In the genomic region with DNA sequence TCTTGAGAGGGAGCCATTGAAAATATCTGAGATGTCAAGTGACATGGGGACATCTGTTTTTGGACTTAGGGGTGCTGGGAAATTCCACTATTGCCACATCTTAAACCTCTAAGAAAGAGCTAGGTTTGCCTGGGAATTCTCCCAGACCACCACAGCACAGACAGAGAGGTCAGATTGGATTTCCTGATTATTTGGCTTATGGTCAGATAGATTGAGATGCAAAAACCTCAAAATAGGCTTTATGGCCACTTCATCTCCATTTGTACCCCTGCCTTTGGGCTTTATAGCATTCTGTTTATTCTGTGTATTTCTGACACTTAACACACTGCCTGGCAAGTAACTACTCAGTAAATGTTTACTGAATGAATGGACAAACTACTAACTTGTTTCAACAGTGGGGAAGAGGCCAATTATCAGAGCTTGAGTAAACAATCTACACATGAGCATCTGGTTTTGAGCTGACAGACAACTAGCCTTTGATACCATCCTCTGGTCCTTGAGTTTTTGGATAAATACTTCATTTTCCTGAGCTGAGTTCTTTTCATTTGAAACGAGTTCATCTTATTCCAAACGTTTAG, we compare ENCODE assay signal across 13 cellular contexts.
DNase-seq lines count a peak whose midpoint lies in the region; ATAC-seq and TF ChIP-seq lines count a peak whose summit lies in the region.
"Had no signal": no experiment of that assay in that cellular context is flagged by ENCODE, and none has a peak within 500 bp of the region (broad histone marks: within the 10 kb centered on the region; RNA-seq: fewer than 3 reads in every experiment).

No MANE protein-coding gene starts in this region.

- no peak overlapping the region for H3K4ac ChIP-seq in IMR-90 (ENCODE audit: low read depth, low read length)

- H2AFZ ChIP-seq in IMR-90 (replicated peaks; ENCODE audit: low read length, poor library complexity) (no peak overlapping the region), smooth muscle cell (ENCODE audit: low read depth) (no peak overlapping the region)
- H2AFZ ChIP-seq: neural progenitor cell had no signal

- no peaks in the 10 kb centered on the region for H3K79me1 ChIP-seq in IMR-90 (ENCODE audit: low read depth in 1 of 2, low read length in 2 of 2)

- BruUV-seq in IMR-90 (replicated peaks; lab: Mats Ljungman, UMichigan): no TSS peak

- H3K9ac ChIP-seq in IMR-90 (ENCODE audit: low read depth, low read length) (no peak overlapping the region), smooth muscle cell (ENCODE audit: low read depth) (no peak overlapping the region)
- H3K9ac ChIP-seq: neural progenitor cell had no signal

- ATAC-seq in IMR-90 (ENCODE audit: low read depth): no peak
- ATAC-seq in lower lobe of right lung: no peak

- H3K18ac ChIP-seq in IMR-90 (ENCODE audit: low read depth, low read length): peak overlapping the region; percentile 50; the same call in 1 of the 2 replicates

- H2AK9ac ChIP-seq in IMR-90 (replicated peaks; ENCODE audit: low read depth, low read length, poor library complexity): no peak overlapping the region

- no peak overlapping the region; a peak in 1 of 4 replicates for H4K8ac ChIP-seq in IMR-90 (ENCODE audit: low read depth in 2 of 2, low read length in 2 of 2)

- no peak for TF ChIP-seq RAD21 in IMR-90 (IDR thresholded peaks at IDR 0.05; ENCODE audit: low read length)

- peak; percentile 29 for DNase-seq in IMR-90
- DNase-seq in NCI-H2196 (lab: John Stamatoyannopoulos, UW; ENCODE audit: unreplicated experiment): peak; percentile 75
- peak; percentile 37 for DNase-seq in fibroblast of gingiva (ENCODE audit: low read depth)
- no peak for DNase-seq in smooth muscle cell (lab: John Stamatoyannopoulos, UW; ENCODE audit: unreplicated experiment)
- DNase-seq in mucosa of gallbladder (ENCODE audit: low spot score): no peak
- no peak for DNase-seq in lower lobe of right lung
- no peak for DNase-seq in HPDE6-E6E7 (ENCODE audit: extremely low spot score)
- DNase-seq: CD4-positive, alpha-beta T cell; central memory CD4-positive, alpha-beta T cell; hippocampal formation; left ventricle myocardium inferior had no signal

- TF ChIP-seq CTCF in IMR-90 (conservative IDR thresholded peaks at IDR 0.05; ENCODE audit: low read depth, low read length) (no peak), smooth muscle cell (IDR thresholded peaks at IDR 0.05; ENCODE audit: borderline replicate concordance, insufficient read depth, poor library complexity, severe bottlenecking) (no peak), lower lobe of right lung (IDR thresholded peaks at IDR 0.05) (no peak)

- H3K36me3 ChIP-seq in IMR-90 (ENCODE audit: control insufficient read depth, insufficient read depth, low read length): no peaks in the 10 kb centered on the region
- H3K36me3 ChIP-seq in smooth muscle cell (ENCODE audit: low read depth): no peaks in the 10 kb centered on the region
- no peaks in the 10 kb centered on the region for H3K36me3 ChIP-seq in lower lobe of right lung
- H3K36me3 ChIP-seq: left ventricle myocardium inferior, neural progenitor cell had no signal

- WGBS in IMR-90 (ENCODE audit: extremely low coverage in 2 of 2, insufficient read length in 1 of 2), 2 experiments: no CpG with 5 or more reads among the region's 2 CpGs
- 22% methylated on average over 2 of the region's 2 CpGs for WGBS in smooth muscle cell (ENCODE audit: low lambda C conversion rate)

- TF ChIP-seq POLR2A in IMR-90 (IDR thresholded peaks at IDR 0.05; ENCODE audit: low read depth, low read length): no peak

- CTCF ChIA-PET in IMR-90 (lab: Yijun Ruan, JAX): interaction anchor here (0.7 to 1.2 kb wide), 2 partner anchors 15 to 1730 kb away, joined by 3 read pairs; no protein-coding TSS in a partner anchor

- H3K9me1 ChIP-seq in IMR-90 (ENCODE audit: insufficient read depth, low read length): peaks cover 2% of the 10 kb centered on the region

- H3F3A ChIP-seq in smooth muscle cell (ENCODE audit: low read depth): peaks cover 11% of the 10 kb centered on the region

- in situ Hi-C loops in IMR-90 (cut with MboI; ENCODE audit: low sequenced_read_pairs): no loop called here

- peak overlapping the region; percentile 3; the same call in 1 of the 2 replicates for H2BK120ac ChIP-seq in IMR-90 (ENCODE audit: low read depth, low read length)

- H2AK5ac ChIP-seq in IMR-90 (ENCODE audit: low read depth, low read length): peak overlapping the region; percentile 7; the same call in 1 of the 2 replicates

- H3K23ac ChIP-seq in IMR-90 (ENCODE audit: low read depth, low read length): no peak overlapping the region

- H3K4me1 ChIP-seq in IMR-90 (ENCODE audit: control insufficient read depth, insufficient read depth, low read length) (peaks cover 9% of the 10 kb centered on the region), smooth muscle cell (ENCODE audit: low read depth) (peaks cover 10% of the 10 kb centered on the region), lower lobe of right lung (peaks cover 9% of the 10 kb centered on the region)

- H3K14ac ChIP-seq in IMR-90 (replicated peaks; ENCODE audit: low read depth, low read length): peak overlapping the region; percentile 60; the same call in 1 of the 2 replicates

- intact Hi-C loops in IMR-90 (cut with micrococcal nuclease): no loop called here
- intact Hi-C loops in lower lobe of right lung (cut with DNase I): no loop called here

- H3K4me3 ChIP-seq in IMR-90 (ENCODE audit: insufficient read depth, low read depth, low read length) (no peak overlapping the region), smooth muscle cell (no peak overlapping the region), lower lobe of right lung (no peak overlapping the region)
- H3K4me3 ChIP-seq: left ventricle myocardium inferior, neural progenitor cell, SK-N-MC had no signal

- H4K20me1 ChIP-seq in IMR-90 (ENCODE audit: insufficient read depth, low read length): no peaks in the 10 kb centered on the region; the same call in 1 of the 2 replicates
- H4K20me1 ChIP-seq in smooth muscle cell (ENCODE audit: low read depth): no peaks in the 10 kb centered on the region

- POLR2A ChIA-PET in IMR-90 (lab: Charles Lee; ENCODE audit: unreplicated experiment): no interaction called here

- H3K27ac ChIP-seq in IMR-90 (ENCODE audit: insufficient read depth, low read length) (no peak overlapping the region), smooth muscle cell (ENCODE audit: low read depth) (peak overlapping the region; percentile 38), lower lobe of right lung (no peak overlapping the region)
- H3K27ac ChIP-seq: left ventricle myocardium inferior, neural progenitor cell, SK-N-MC had no signal

- no peak overlapping the region for H3K56ac ChIP-seq in IMR-90 (ENCODE audit: extremely low read depth, insufficient read depth, low read length)

- H3K9me3 ChIP-seq in IMR-90 (ENCODE audit: control insufficient read depth, insufficient read depth, low read length): no peaks in the 10 kb centered on the region
- no peaks in the 10 kb centered on the region for H3K9me3 ChIP-seq in smooth muscle cell (replicated peaks; ENCODE audit: low read depth)
- no peaks in the 10 kb centered on the region for H3K9me3 ChIP-seq in lower lobe of right lung
- H3K9me3 ChIP-seq: left ventricle myocardium inferior had no signal

- H4K91ac ChIP-seq in IMR-90 (ENCODE audit: insufficient read depth, low read depth, low read length): no peak overlapping the region

- no peaks in the 10 kb centered on the region for H3K79me2 ChIP-seq in smooth muscle cell (ENCODE audit: low read depth)

- H2BK5ac ChIP-seq in IMR-90 (ENCODE audit: low read depth, low read length, poor library complexity, severe bottlenecking): no peak overlapping the region

- H3K4me2 ChIP-seq in IMR-90 (ENCODE audit: low read depth, low read length) (no peak overlapping the region; the same call in 1 of the 2 replicates), smooth muscle cell (no peak overlapping the region)
- H3K4me2 ChIP-seq: neural progenitor cell had no signal

- dilution Hi-C loops in IMR-90 (cut with HindIII; ENCODE audit: low sequenced_read_pairs, unreplicated experiment): no loop called here

- H2BK15ac ChIP-seq in IMR-90 (ENCODE audit: low read depth, low read length): no peak overlapping the region

- H2BK20ac ChIP-seq in IMR-90 (ENCODE audit: low read depth, low read length): no peak overlapping the region; the same call in 1 of the 2 replicates

- H4K5ac ChIP-seq in IMR-90 (ENCODE audit: low read depth, low read length): peak overlapping the region; percentile 13; the same call in 1 of the 2 replicates

- H3K27me3 ChIP-seq in IMR-90 (ENCODE audit: control insufficient read depth, insufficient read depth, low read length) (no peaks in the 10 kb centered on the region), smooth muscle cell (ENCODE audit: low read depth) (no peaks in the 10 kb centered on the region), lower lobe of right lung (ENCODE audit: low read depth) (no peaks in the 10 kb centered on the region)
- H3K27me3 ChIP-seq: neural progenitor cell had no signal

TF ChIP-seq in IMR-90, 13 proteins besides CTCF, POLR2A, EP300 and RAD21 (continues in another document):
- TF ChIP-seq MAFK (IDR thresholded peaks at IDR 0.05; ENCODE audit: low read depth, low read length): no peak
- no peak for TF ChIP-seq BHLHE40 (IDR thresholded peaks at IDR 0.05; ENCODE audit: low read depth, low read length)
- TF ChIP-seq, protein P1, sequence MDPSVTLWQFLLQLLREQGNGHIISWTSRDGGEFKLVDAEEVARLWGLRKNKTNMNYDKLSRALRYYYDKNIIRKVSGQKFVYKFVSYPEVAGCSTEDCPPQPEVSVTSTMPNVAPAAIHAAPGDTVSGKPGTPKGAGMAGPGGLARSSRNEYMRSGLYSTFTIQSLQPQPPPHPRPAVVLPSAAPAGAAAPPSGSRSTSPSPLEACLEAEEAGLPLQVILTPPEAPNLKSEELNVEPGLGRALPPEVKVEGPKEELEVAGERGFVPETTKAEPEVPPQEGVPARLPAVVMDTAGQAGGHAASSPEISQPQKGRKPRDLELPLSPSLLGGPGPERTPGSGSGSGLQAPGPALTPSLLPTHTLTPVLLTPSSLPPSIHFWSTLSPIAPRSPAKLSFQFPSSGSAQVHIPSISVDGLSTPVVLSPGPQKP (IDR thresholded peaks at IDR 0.05; ENCODE audit: borderline replicate concordance, low read depth, low read length): no peak
- no peak for TF ChIP-seq NFE2L2 (IDR thresholded peaks at IDR 0.05; ENCODE audit: low read depth, low read length)
- no peak for TF ChIP-seq RCOR1 (IDR thresholded peaks at IDR 0.05; ENCODE audit: insufficient replicate concordance, low read length)
- no peak for TF ChIP-seq FOS (IDR thresholded peaks at IDR 0.05; ENCODE audit: low read depth, low read length)
- TF ChIP-seq MAZ (IDR thresholded peaks at IDR 0.05; ENCODE audit: borderline replicate concordance, low read depth, low read length): no peak
- TF ChIP-seq CEBPB (IDR thresholded peaks at IDR 0.05; ENCODE audit: low read depth, low read length): no peak
- no peak for TF ChIP-seq RFX5 (IDR thresholded peaks at IDR 0.05; ENCODE audit: low read depth, low read length)

Comparison
In these comparisons a context has a peak if more than half of its experiments do, and no peak if none do; other contexts are left out.
1. DNase-seq: peak in IMR-90 (single experiment), NCI-H2196 (single experiment) and fibroblast of gingiva (single experiment); none in smooth muscle cell (single experiment), mucosa of gallbladder (single experiment), lower lobe of right lung (single experiment) and HPDE6-E6E7 (single experiment).